ENCODE assay signal across 16 cellular contexts in genomic region chr10:29472268-29473086, GRCh38.
A peak's percentile ranks its signal among the peaks of the same experiment; 100 is the strongest.
DNase-seq lines count a peak whose midpoint lies in the region; ATAC-seq, FAIRE-seq and TF ChIP-seq lines count a peak whose summit lies in the region.
"Had no signal": no experiment of that assay in that cellular context is flagged by ENCODE, and none has a peak within 500 bp of the region (broad histone marks: within the 10 kb centered on the region; RNA-seq: fewer than 3 reads in every experiment).

No MANE protein-coding gene starts in this region.

- peaks cover 23% of the 10 kb centered on the region for H3K4me1 ChIP-seq in PC-3 (ENCODE audit: insufficient read depth, low read length)
- peaks cover 19 to 25% of the 10 kb centered on the region in 2 donors for H3K4me1 ChIP-seq in adrenal gland (replicated peaks in 1 of 2)
- peaks cover 19% of the 10 kb centered on the region for H3K4me1 ChIP-seq in keratinocyte (ENCODE audit: control insufficient read depth, extremely low read depth, insufficient read depth, low read length)
- H3K4me1 ChIP-seq in gastrocnemius medialis, result peaks cover 68 to 87% of the 10 kb centered on the region in 2 donors

- CTCF ChIA-PET in PC-3 (lab: Charles Lee), result no interaction called here

- BruUV-seq in PC-3 (replicated peaks; lab: Mats Ljungman, UMichigan), result no TSS peak

- POLR2A ChIA-PET in PC-3 (lab: Charles Lee; ENCODE audit: unreplicated experiment), result no interaction called here

- in situ Hi-C loops in gastrocnemius medialis (cut with MboI; ENCODE audit: low sequenced_read_pairs in 4 of 4), result no loop called here
- in situ Hi-C loops in G401 (cut with HindIII; ENCODE audit: low sequenced_read_pairs), result no loop called here

- no peaks in the 10 kb centered on the region for H3K9me2 ChIP-seq in PC-3 (replicated peaks; ENCODE audit: low read length)

- FAIRE-seq in keratinocyte (lab: Jason Lieb, UNC), result no peak
- FAIRE-seq: GM19239 had no signal

- TF ChIP-seq POLR2A in adrenal gland (IDR thresholded peaks at IDR 0.05), result no peak
- TF ChIP-seq POLR2A in gastrocnemius medialis (IDR thresholded peaks at IDR 0.05), result no peak

- H3K27ac ChIP-seq in PC-3 (ENCODE audit: low read length) (peak overlapping the region; percentile 74), adrenal gland (peak overlapping the region in 3 of 5 donors; percentile 17 to 53 (median 51)), keratinocyte (ENCODE audit: control insufficient read depth, insufficient read depth, low read length) (peak overlapping the region; percentile 71), gastrocnemius medialis (peak overlapping the region; percentile 69 to 86 (median 82))

- H3K4me2 ChIP-seq in PC-3 (ENCODE audit: low read length) (peak overlapping the region; percentile 51; the same call in 1 of the 2 replicates), keratinocyte (ENCODE audit: control insufficient read depth, extremely low read depth, insufficient read depth, low read depth, low read length) (no peak overlapping the region)

- H3K36me3 ChIP-seq in PC-3 (ENCODE audit: low read depth, low read length) (0 out of 2 replicates have a peak, but pooled peaks cover 10% of the 10 kb centered on the region), adrenal gland (replicated peaks in 1 of 2) (peaks cover 0 to 30% of the 10 kb centered on the region in 2 donors), keratinocyte (ENCODE audit: control insufficient read depth in 2 of 2, extremely low read depth in 1 of 2, insufficient read depth in 2 of 2, low read length in 2 of 2) (peaks cover 21 to 26% of the 10 kb centered on the region in 2 experiments), gastrocnemius medialis (peaks cover 0 to 83% of the 10 kb centered on the region in 2 donors)

- H3K4me3 ChIP-seq in PC-3 (ENCODE audit: low read length), result no peak overlapping the region
- H3K4me3 ChIP-seq in adrenal gland, result no peak overlapping the region
- H3K4me3 ChIP-seq in keratinocyte (ENCODE audit: control insufficient read depth in 2 of 3, extremely low read depth in 1 of 3, insufficient read depth in 2 of 3, low read depth in 1 of 3, low read length in 3 of 3), result no peak overlapping the region
- no peak overlapping the region for H3K4me3 ChIP-seq in gastrocnemius medialis

- intact Hi-C loops in PC-3 (cut with micrococcal nuclease) (no loop called here), adrenal gland (cut with DNase I) (no loop called here), gastrocnemius medialis (cut with DNase I; ENCODE audit: low total_unique reads) (no loop called here)

- H3K79me2 ChIP-seq in PC-3 (ENCODE audit: low read length) (no peaks in the 10 kb centered on the region), keratinocyte (ENCODE audit: control insufficient read depth, insufficient read depth, low read length) (no peaks in the 10 kb centered on the region)

- no peak for ATAC-seq in PC-3
- ATAC-seq in gastrocnemius medialis, result no peak
- ATAC-seq in SK-N-SH treated with all-trans-retinoic acid at 6 μM for 48 hours, result no peak

- dilution Hi-C loops in keratinocyte (cut with MboI; ENCODE audit: extremely low pct_ligation_motif_present, low sequenced_read_pairs), result no loop called here

- 59 to 69% (median 65%) methylated on average over 5 of the region's 5 CpGs for WGBS in adrenal gland, 4 donors

- no peak overlapping the region for H3K9ac ChIP-seq in PC-3 (ENCODE audit: low read length)
- no peak overlapping the region for H3K9ac ChIP-seq in keratinocyte (ENCODE audit: control insufficient read depth, extremely low read depth, insufficient read depth, low read length)

- DNase-seq in PC-3, result no peak
- DNase-seq in adrenal gland, result peak in 3 of 7 donors; percentile 33 to 50 (median 38)
- DNase-seq in keratinocyte (ENCODE audit: low read depth, low spot score), result no peak
- DNase-seq in gastrocnemius medialis, result peak in 1 of 2 donors; percentile 14
- no peak for DNase-seq in COR-L47 (lab: John Stamatoyannopoulos, UW)
- DNase-seq in G401 (ENCODE audit: low spot score), result no peak
- no peak for DNase-seq in ecto neural progenitor cell (ENCODE audit: low spot score)
- DNase-seq: activated CD4-positive, alpha-beta memory T cell treated with anti-CD3 and anti-CD28 coated beads, Interleukin-2, amount 10 ng/mL, durations not matched to agents 7 days and 5 days; activated naive CD4-positive, alpha-beta T cell; CD4-positive, CD25-positive, alpha-beta regulatory T cell; NCI-H526 treated with DMSO at 0.1 percent for 48 hours; retina; stimulated activated naive CD4-positive, alpha-beta T cell; T1000 had no signal

- H3K9me3 ChIP-seq in PC-3 (ENCODE audit: low read length), result no peaks in the 10 kb centered on the region
- H3K9me3 ChIP-seq in adrenal gland (replicated peaks in 1 of 3), result no peaks in the 10 kb centered on the region
- H3K9me3 ChIP-seq in keratinocyte (ENCODE audit: control insufficient read depth, low read depth, low read length), result no peaks in the 10 kb centered on the region
- H3K9me3 ChIP-seq in gastrocnemius medialis, result no peaks in the 10 kb centered on the region

- H2AFZ ChIP-seq in PC-3 (ENCODE audit: low read length) (no peak overlapping the region), keratinocyte (ENCODE audit: control insufficient read depth, low read length) (no peak overlapping the region)

- H3K27me3 ChIP-seq in PC-3 (ENCODE audit: low read length) (no peaks in the 10 kb centered on the region), adrenal gland (no peaks in the 10 kb centered on the region), keratinocyte (ENCODE audit: control insufficient read depth, extremely low read depth, insufficient read depth, low read length) (no peaks in the 10 kb centered on the region), gastrocnemius medialis (no peaks in the 10 kb centered on the region)

- H4K20me1 ChIP-seq in PC-3 (ENCODE audit: low read length) (no peaks in the 10 kb centered on the region), keratinocyte (ENCODE audit: control insufficient read depth, extremely low read depth, insufficient read depth, low read length) (peaks cover 2% of the 10 kb centered on the region)

- no peak for TF ChIP-seq CTCF in PC-3 (conservative IDR thresholded peaks at IDR 0.05; ENCODE audit: low read depth, low read length)
- TF ChIP-seq CTCF in adrenal gland (IDR thresholded peaks at IDR 0.05), result no peak
- no peak for TF ChIP-seq CTCF in keratinocyte (optimal IDR thresholded peaks at IDR 0.05 in 1 of 3, IDR thresholded peaks at IDR 0.05 in 1 of 3, conservative IDR thresholded peaks at IDR 0.05 in 1 of 3; ENCODE audit: extremely low read depth in 1 of 3, insufficient read depth in 2 of 3, low read length in 3 of 3)
- TF ChIP-seq CTCF in gastrocnemius medialis (IDR thresholded peaks at IDR 0.05 in 4 of 5, conservative IDR thresholded peaks at IDR 0.05 in 1 of 5), result no peak

- H3K9me1 ChIP-seq in keratinocyte (ENCODE audit: control insufficient read depth, extremely low read depth, insufficient read depth, low read length), result peaks cover 2% of the 10 kb centered on the region

- H3F3A ChIP-seq in PC-3 (ENCODE audit: low read length, unreplicated experiment), result no peaks in the 10 kb centered on the region

TF ChIP-seq in SK-N-SH treated with all-trans-retinoic acid at 6 μM for 48 hours, 23 proteins besides CTCF, POLR2A, EP300 and RAD21:
- TF ChIP-seq TCF4 (CRISPR knock-in tag; IDR thresholded peaks at IDR 0.05; ENCODE audit: borderline replicate concordance) (no peak), ESRRG (CRISPR knock-in tag; IDR thresholded peaks at IDR 0.05) (no peak), ZC3H10 (CRISPR knock-in tag; IDR thresholded peaks at IDR 0.05) (no peak)
